In genomic region chr10:133400624-133401424, GRCh38 we compare ENCODE assay signal across 9 cellular contexts. TPM values are rescaled to one million over a fixed set of nuclear protein-coding genes. Genes with fewer than 3 reads are reported as not detected.
DNase-seq lines count a peak whose midpoint lies in the region; ATAC-seq and TF ChIP-seq lines count a peak whose summit lies in the region.
"Had no signal": no experiment of that assay in that cellular context is flagged by ENCODE, and none has a peak within 500 bp of the region (broad histone marks: within the 10 kb centered on the region; RNA-seq: fewer than 3 reads in every experiment).

No MANE protein-coding gene starts in this region.

- POLR2A ChIA-PET in naive thymus-derived CD4-positive, alpha-beta T cell (lab: Charles Lee): no interaction called here

- peak overlapping the region in 6 of 9 donors; percentile 15 to 83 (median 37) for H3K27ac Mint-ChIP-seq in naive thymus-derived CD4-positive, alpha-beta T cell

- peaks cover 0 to under 1% of the 10 kb centered on the region in 2 donors for H3K4me1 ChIP-seq in naive thymus-derived CD4-positive, alpha-beta T cell (ENCODE audit: control insufficient read depth in 2 of 2, insufficient read depth in 2 of 2, low read length in 2 of 2)
- peaks cover 0 to under 1% (median 0%) of the 10 kb centered on the region in 4 donors for H3K4me1 ChIP-seq in esophagus muscularis mucosa

- intact Hi-C loops in naive thymus-derived CD4-positive, alpha-beta T cell (cut with micrococcal nuclease): no loop called here
- intact Hi-C loops in esophagus muscularis mucosa (cut with DNase I): no loop called here

- H3K4me3 ChIP-seq in naive thymus-derived CD4-positive, alpha-beta T cell (ENCODE audit: low read length): no peak overlapping the region
- no peak overlapping the region for H3K4me3 ChIP-seq in esophagus muscularis mucosa

- DNase-seq in NAMALWA (ENCODE audit: low spot score) (peak; percentile 27), kidney tubule cell (ENCODE audit: low spot score) (no peak), ureter (ENCODE audit: low spot score) (no peak), esophagus muscularis mucosa (ENCODE audit: extremely low spot score) (no peak), CD1c-positive myeloid dendritic cell (ENCODE audit: extremely low spot score) (no peak)
- no peak for DNase-seq in naive thymus-derived CD4-positive, alpha-beta T cell
- DNase-seq: activated gamma-delta T cell had no signal

- no peak overlapping the region for H3K27ac ChIP-seq in naive thymus-derived CD4-positive, alpha-beta T cell (ENCODE audit: low read depth, low read length)
- no peak overlapping the region for H3K27ac ChIP-seq in esophagus muscularis mucosa (replicated peaks in 1 of 4)

- ATAC-seq in GM18867 (IDR thresholded peaks at IDR 0.05; ENCODE audit: unreplicated experiment) (peak; percentile 77), GM21825 (IDR thresholded peaks at IDR 0.05; ENCODE audit: unreplicated experiment) (peak; percentile 65)
- peak; percentile 34 for ATAC-seq in naive thymus-derived CD4-positive, alpha-beta T cell

- no peak for TF ChIP-seq EP300 in esophagus muscularis mucosa (IDR thresholded peaks at IDR 0.05)

- no peaks in the 10 kb centered on the region for H3K9me3 Mint-ChIP-seq in naive thymus-derived CD4-positive, alpha-beta T cell

- peaks cover 14 to 58% (median 27%) of the 10 kb centered on the region in 5 donors for H3K36me3 Mint-ChIP-seq in naive thymus-derived CD4-positive, alpha-beta T cell

- no peaks in the 10 kb centered on the region for H3K9me3 ChIP-seq in naive thymus-derived CD4-positive, alpha-beta T cell (ENCODE audit: control insufficient read depth in 2 of 3, low read length in 3 of 3)
- H3K9me3 ChIP-seq in esophagus muscularis mucosa: no peaks in the 10 kb centered on the region

- no peaks in the 10 kb centered on the region for H3K27me3 ChIP-seq in naive thymus-derived CD4-positive, alpha-beta T cell (ENCODE audit: control insufficient read depth in 2 of 2, insufficient read depth in 2 of 2, low read length in 2 of 2)
- no peaks in the 10 kb centered on the region for H3K27me3 ChIP-seq in esophagus muscularis mucosa

- H3K4me1 Mint-ChIP-seq in naive thymus-derived CD4-positive, alpha-beta T cell: peaks cover 16 to 37% (median 34%) of the 10 kb centered on the region in 7 donors

- CTCF ChIA-PET in naive thymus-derived CD4-positive, alpha-beta T cell (lab: Charles Lee): no interaction called here

- TF ChIP-seq POLR2A in esophagus muscularis mucosa (IDR thresholded peaks at IDR 0.05; ENCODE audit: low read depth): no peak

- H3K4me3 Mint-ChIP-seq in naive thymus-derived CD4-positive, alpha-beta T cell: peak overlapping the region in 1 of 10 donors; percentile 61

- H3K27me3 Mint-ChIP-seq in naive thymus-derived CD4-positive, alpha-beta T cell: no peaks in the 10 kb centered on the region

- no peak for TF ChIP-seq CTCF in esophagus muscularis mucosa (IDR thresholded peaks at IDR 0.05)

- peaks cover 0 to 85% (median 3%) of the 10 kb centered on the region in 3 experiments for H3K36me3 ChIP-seq in naive thymus-derived CD4-positive, alpha-beta T cell (ENCODE audit: control insufficient read depth in 2 of 3, insufficient read depth in 3 of 3, low read length in 3 of 3)
- peaks cover 35 to 99% (median 81%) of the 10 kb centered on the region in 4 donors for H3K36me3 ChIP-seq in esophagus muscularis mucosa

- 87% methylated on average over 10 of the region's 10 CpGs for WGBS in esophagus muscularis mucosa

RNA-seq across cellular contexts. Expression of gene MTG1, which starts 6.9 kb away (rescaled TPM):
- total RNA-seq in naive thymus-derived CD4-positive, alpha-beta T cell: 10 to 100 TPM; 51.0 to 67.1 (median 57.2) TPM
- 10 to 100 TPM; 25.6 to 40.7 TPM for polyA plus RNA-seq in naive thymus-derived CD4-positive, alpha-beta T cell
- total RNA-seq in ureter (66.2 TPM), esophagus muscularis mucosa (10 to 100 TPM; 12.6 to 23.6 (median 15.9) TPM)

RNA-seq across cellular contexts. Expression of gene PAOX, which starts 21.8 kb away (rescaled TPM):
- total RNA-seq in naive thymus-derived CD4-positive, alpha-beta T cell: 1 to 10 TPM; 1.6 to 9.8 (median 7.7) TPM
- polyA plus RNA-seq in naive thymus-derived CD4-positive, alpha-beta T cell: 1 to 10 TPM; 6.1 to 8.7 TPM
- 5.2 TPM for total RNA-seq in ureter
- total RNA-seq in esophagus muscularis mucosa: 10 to 100 TPM; 10.1 to 15.0 (median 14.3) TPM

RNA-seq across cellular contexts. Expression of gene SPRN, which starts 23.6 kb away (rescaled TPM):
- not detected for total RNA-seq in naive thymus-derived CD4-positive, alpha-beta T cell
- polyA plus RNA-seq in naive thymus-derived CD4-positive, alpha-beta T cell: under 1 TPM; 0.10 to 0.34 TPM
- total RNA-seq in ureter (not detected), esophagus muscularis mucosa (under 1 TPM in 2 of 4 donors, not detected in 2; 0.34 to 0.71 TPM)

RNA-seq across cellular contexts. Expression of gene ECHS1, which starts 27.7 kb away (rescaled TPM):
- total RNA-seq in naive thymus-derived CD4-positive, alpha-beta T cell: 10 to 100 TPM; 17.5 to 39.8 (median 28.9) TPM
- 100 to 1,000 TPM in 1 of 2 donors, 10 to 100 TPM in 1; 81.9 to 104 TPM for polyA plus RNA-seq in naive thymus-derived CD4-positive, alpha-beta T cell
- 130 TPM for total RNA-seq in ureter
- 10 to 100 TPM; 64.0 to 77.7 (median 73.2) TPM for total RNA-seq in esophagus muscularis mucosa

RNA-seq across cellular contexts. Expression of gene FUOM, which starts 43.0 kb away (rescaled TPM):
- 10 to 100 TPM; 11.2 to 24.6 (median 16.9) TPM for total RNA-seq in naive thymus-derived CD4-positive, alpha-beta T cell
- polyA plus RNA-seq in naive thymus-derived CD4-positive, alpha-beta T cell: 10 to 100 TPM; 21.9 to 22.9 TPM
- total RNA-seq in ureter: 20.3 TPM
- 10 to 100 TPM in 2 of 4 donors, 1 to 10 TPM in 2; 7.9 to 12.2 (median 10.5) TPM for total RNA-seq in esophagus muscularis mucosa
